ENCODE assay signal across 10 cellular contexts in genomic region chr1:203797948-203798347, GRCh38. TPM values are rescaled to one million over a fixed set of nuclear protein-coding genes. Genes with fewer than 3 reads are reported as not detected.
DNase-seq lines count a peak whose midpoint lies in the region; ATAC-seq and TF ChIP-seq lines count a peak whose summit lies in the region.
"Had no signal": no experiment of that assay in that cellular context is flagged by ENCODE, and none has a peak within 500 bp of the region (broad histone marks: within the 10 kb centered on the region; RNA-seq: fewer than 3 reads in every experiment).

No MANE protein-coding gene starts in this region.

- H3K36me3 Mint-ChIP-seq in GM23338 (ENCODE audit: low read depth), result peaks cover 48% of the 10 kb centered on the region
- H3K36me3 Mint-ChIP-seq in activated naive CD8-positive, alpha-beta T cell treated with anti-CD3 and anti-CD28 coated beads, Interleukin-2, amount 50 U/mL, for 24 hours (ENCODE audit: low read depth), result peaks cover 48% of the 10 kb centered on the region
- peaks cover 5 to 36% (median 27%) of the 10 kb centered on the region in 3 donors for H3K36me3 Mint-ChIP-seq in naive thymus-derived CD8-positive, alpha-beta T cell

- peaks cover 30% of the 10 kb centered on the region for H3K9me3 Mint-ChIP-seq in GM23338
- no peaks in the 10 kb centered on the region for H3K9me3 Mint-ChIP-seq in activated naive CD8-positive, alpha-beta T cell treated with anti-CD3 and anti-CD28 coated beads, Interleukin-2, amount 50 U/mL, for 24 hours
- H3K9me3 Mint-ChIP-seq in naive thymus-derived CD8-positive, alpha-beta T cell, result no peaks in the 10 kb centered on the region

- H3K27me3 ChIP-seq in BLaER1 (no peaks in the 10 kb centered on the region), GM23338 (ENCODE audit: insufficient read depth) (no peaks in the 10 kb centered on the region)

- ATAC-seq in GM23338 (no peak), HG02870 (IDR thresholded peaks at IDR 0.05; ENCODE audit: unreplicated experiment) (no peak)
- ATAC-seq in activated naive CD8-positive, alpha-beta T cell treated with anti-CD3 and anti-CD28 coated beads, Interleukin-2, amount 50 U/mL, for 24 hours, result no peak
- ATAC-seq in naive thymus-derived CD8-positive, alpha-beta T cell, result no peak

- H3K4me3 ChIP-seq in BLaER1 (no peak overlapping the region), GM23338 (no peak overlapping the region)

- no peak for DNase-seq in GM23338 (ENCODE audit: low spot score)
- DNase-seq in activated naive CD8-positive, alpha-beta T cell treated with anti-CD3 and anti-CD28 coated beads, Interleukin-2, amount 50 U/mL, for 24 hours, result no peak
- DNase-seq in naive thymus-derived CD8-positive, alpha-beta T cell, result no peak
- DNase-seq in NCI-H128 (lab: John Stamatoyannopoulos, UW; ENCODE audit: unreplicated experiment), result no peak
- DNase-seq in SKM-1 treated with dmso at 0.1 percent for 144 hours (lab: John Stamatoyannopoulos, UW; ENCODE audit: unreplicated experiment), result no peak
- no peak for DNase-seq in stimulated activated CD4-positive, alpha-beta T cell treated with anti-CD3 and anti-CD28 coated beads, Interleukin-2, amount 100 ng/mL, for 48 hours
- DNase-seq: effector CD8-positive, alpha-beta T cell; GF-D8 had no signal

- H3F3A ChIP-seq in GM23338 (replicated peaks; ENCODE audit: low read depth), result peaks cover 12% of the 10 kb centered on the region

- peaks cover 69% of the 10 kb centered on the region for H3K79me2 ChIP-seq in GM23338 (replicated peaks; ENCODE audit: insufficient read depth)

- H2AFZ ChIP-seq in GM23338, result no peak overlapping the region

- peak overlapping the region; percentile 94 for H3K4me3 Mint-ChIP-seq in GM23338
- H3K4me3 Mint-ChIP-seq in activated naive CD8-positive, alpha-beta T cell treated with anti-CD3 and anti-CD28 coated beads, Interleukin-2, amount 50 U/mL, for 24 hours, result peak overlapping the region; percentile 3
- H3K4me3 Mint-ChIP-seq in naive thymus-derived CD8-positive, alpha-beta T cell, result peak overlapping the region; percentile 3 to 99 (median 96)

- H3K4me1 ChIP-seq in BLaER1 (peaks cover 27% of the 10 kb centered on the region), GM23338 (ENCODE audit: insufficient read depth) (peaks cover 17% of the 10 kb centered on the region)

- H3K9me2 ChIP-seq in GM23338 (ENCODE audit: insufficient read depth), result peaks cover 13% of the 10 kb centered on the region

- H3K27me3 Mint-ChIP-seq in GM23338 (ENCODE audit: insufficient read depth, low read depth, poor library complexity), result peaks cover 13% of the 10 kb centered on the region
- no peaks in the 10 kb centered on the region for H3K27me3 Mint-ChIP-seq in activated naive CD8-positive, alpha-beta T cell treated with anti-CD3 and anti-CD28 coated beads, Interleukin-2, amount 50 U/mL, for 24 hours
- H3K27me3 Mint-ChIP-seq in naive thymus-derived CD8-positive, alpha-beta T cell, result no peaks in the 10 kb centered on the region

- POLR2A ChIA-PET in naive thymus-derived CD8-positive, alpha-beta T cell (lab: Charles Lee), result no interaction called here

- peaks cover 31% of the 10 kb centered on the region for H3K9me3 ChIP-seq in BLaER1

- no peak overlapping the region for H3K27ac Mint-ChIP-seq in GM23338
- no peak overlapping the region for H3K27ac Mint-ChIP-seq in activated naive CD8-positive, alpha-beta T cell treated with anti-CD3 and anti-CD28 coated beads, Interleukin-2, amount 50 U/mL, for 24 hours
- H3K27ac Mint-ChIP-seq in naive thymus-derived CD8-positive, alpha-beta T cell, result peak overlapping the region in 7 of 10 donors; percentile 0 to 92 (median 16)

- H3K4me1 Mint-ChIP-seq in GM23338, result peaks cover 42% of the 10 kb centered on the region
- H3K4me1 Mint-ChIP-seq in activated naive CD8-positive, alpha-beta T cell treated with anti-CD3 and anti-CD28 coated beads, Interleukin-2, amount 50 U/mL, for 24 hours, result peaks cover 63% of the 10 kb centered on the region
- peaks cover 19 to 78% (median 58%) of the 10 kb centered on the region in 4 donors for H3K4me1 Mint-ChIP-seq in naive thymus-derived CD8-positive, alpha-beta T cell

- H4K20me1 ChIP-seq in BLaER1, result peaks cover 67% of the 10 kb centered on the region
- peaks cover 19% of the 10 kb centered on the region for H4K20me1 ChIP-seq in GM23338 (replicated peaks; ENCODE audit: insufficient read depth)

- H3K4me2 ChIP-seq in BLaER1 (peak overlapping the region; percentile 92), GM23338 (no peak overlapping the region)

- H3K9ac ChIP-seq in BLaER1, result no peak overlapping the region

- H3K36me3 ChIP-seq in BLaER1 (peaks cover 41% of the 10 kb centered on the region), GM23338 (ENCODE audit: insufficient read depth) (peaks cover 16% of the 10 kb centered on the region; the same call in 1 of the 2 replicates)

- H3K27ac ChIP-seq in BLaER1 (no peak overlapping the region), GM23338 (ENCODE audit: low read depth) (no peak overlapping the region)

- peak in 1 of 2 experiments; percentile 13; a peak in 1 of 4 replicates for TF ChIP-seq CTCF in GM23338 (conservative IDR thresholded peaks at IDR 0.05; ENCODE audit: low read depth in 2 of 2)

TF ChIP-seq in GM23338, 12 proteins besides CTCF, POLR2A, EP300 and RAD21 (continues in another document):
- TF ChIP-seq EZH2 (IDR thresholded peaks at IDR 0.05; ENCODE audit: low read depth, unreplicated experiment), result no peak
- TF ChIP-seq, protein P1, sequence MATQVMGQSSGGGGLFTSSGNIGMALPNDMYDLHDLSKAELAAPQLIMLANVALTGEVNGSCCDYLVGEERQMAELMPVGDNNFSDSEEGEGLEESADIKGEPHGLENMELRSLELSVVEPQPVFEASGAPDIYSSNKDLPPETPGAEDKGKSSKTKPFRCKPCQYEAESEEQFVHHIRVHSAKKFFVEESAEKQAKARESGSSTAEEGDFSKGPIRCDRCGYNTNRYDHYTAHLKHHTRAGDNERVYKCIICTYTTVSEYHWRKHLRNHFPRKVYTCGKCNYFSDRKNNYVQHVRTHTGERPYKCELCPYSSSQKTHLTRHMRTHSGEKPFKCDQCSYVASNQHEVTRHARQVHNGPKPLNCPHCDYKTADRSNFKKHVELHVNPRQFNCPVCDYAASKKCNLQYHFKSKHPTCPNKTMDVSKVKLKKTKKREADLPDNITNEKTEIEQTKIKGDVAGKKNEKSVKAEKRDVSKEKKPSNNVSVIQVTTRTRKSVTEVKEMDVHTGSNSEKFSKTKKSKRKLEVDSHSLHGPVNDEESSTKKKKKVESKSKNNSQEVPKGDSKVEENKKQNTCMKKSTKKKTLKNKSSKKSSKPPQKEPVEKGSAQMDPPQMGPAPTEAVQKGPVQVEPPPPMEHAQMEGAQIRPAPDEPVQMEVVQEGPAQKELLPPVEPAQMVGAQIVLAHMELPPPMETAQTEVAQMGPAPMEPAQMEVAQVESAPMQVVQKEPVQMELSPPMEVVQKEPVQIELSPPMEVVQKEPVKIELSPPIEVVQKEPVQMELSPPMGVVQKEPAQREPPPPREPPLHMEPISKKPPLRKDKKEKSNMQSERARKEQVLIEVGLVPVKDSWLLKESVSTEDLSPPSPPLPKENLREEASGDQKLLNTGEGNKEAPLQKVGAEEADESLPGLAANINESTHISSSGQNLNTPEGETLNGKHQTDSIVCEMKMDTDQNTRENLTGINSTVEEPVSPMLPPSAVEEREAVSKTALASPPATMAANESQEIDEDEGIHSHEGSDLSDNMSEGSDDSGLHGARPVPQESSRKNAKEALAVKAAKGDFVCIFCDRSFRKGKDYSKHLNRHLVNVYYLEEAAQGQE (IDR thresholded peaks at IDR 0.05; ENCODE audit: unreplicated experiment), result no peak
- no peak for TF ChIP-seq ZNF331 (CRISPR knock-in tag; IDR thresholded peaks at IDR 0.05; ENCODE audit: low read depth)
- TF ChIP-seq POLR2AphosphoS5 (IDR thresholded peaks at IDR 0.05; ENCODE audit: low read depth), result no peak
- TF ChIP-seq CREB1 (CRISPR knock-in tag; IDR thresholded peaks at IDR 0.05; ENCODE audit: low read depth), result no peak
- TF ChIP-seq ZNF114 (CRISPR knock-in tag; IDR thresholded peaks at IDR 0.05), result no peak
- TF ChIP-seq JUNB (IDR thresholded peaks at IDR 0.05; ENCODE audit: unreplicated experiment), result no peak
- no peak for TF ChIP-seq NANOG (IDR thresholded peaks at IDR 0.05; ENCODE audit: borderline replicate concordance)
- TF ChIP-seq STAT1 (IDR thresholded peaks at IDR 0.05; ENCODE audit: unreplicated experiment), result no peak

RNA-seq across cellular contexts. Expression of gene ZBED6, which starts 2.5 kb away (rescaled TPM):
- total RNA-seq in GM23338 (2014; rRNA removed; shearing (Covaris generic)), result 4.8 and 9.0 TPM in 2 replicates
- polyA plus RNA-seq in GM23338 (2016; fragmentation: Nextera tagmentation; extraction: Ambion mirVana), result 1.9 and 2.5 TPM in 2 replicates
- 10 to 100 TPM; 30.3 to 32.0 TPM for total RNA-seq in naive thymus-derived CD8-positive, alpha-beta T cell
- polyA plus RNA-seq in naive thymus-derived CD8-positive, alpha-beta T cell, result 1 to 10 TPM; 1.1 to 1.2 (median 1.1) TPM

RNA-seq across cellular contexts. Expression of gene ZC3H11A, which starts 2.5 kb away (rescaled TPM):
- total RNA-seq in GM23338 (2014; rRNA removed; shearing (Covaris generic)), result 81.1 and 97.3 TPM in 2 replicates
- polyA plus RNA-seq in GM23338 (2016; fragmentation: Nextera tagmentation; extraction: Ambion mirVana), result 25.8 and 28.2 TPM in 2 replicates
- total RNA-seq in naive thymus-derived CD8-positive, alpha-beta T cell, result 100 to 1,000 TPM; 133 TPM
- 10 to 100 TPM; 47.7 to 57.8 (median 50.6) TPM for polyA plus RNA-seq in naive thymus-derived CD8-positive, alpha-beta T cell

RNA-seq across cellular contexts. Expression of gene LAX1, which starts 33.0 kb away (rescaled TPM):
- not detected in 2 replicates for total RNA-seq in GM23338 (2014; rRNA removed; shearing (Covaris generic))
- not detected in 2 replicates for polyA plus RNA-seq in GM23338 (2016; fragmentation: Nextera tagmentation; extraction: Ambion mirVana)
- 10 to 100 TPM; 25.1 to 28.0 TPM for total RNA-seq in naive thymus-derived CD8-positive, alpha-beta T cell
- polyA plus RNA-seq in naive thymus-derived CD8-positive, alpha-beta T cell, result 10 to 100 TPM; 18.1 to 29.2 (median 18.4) TPM

Comparison
In these comparisons a context has a peak if more than half of its experiments do, and no peak if none do; other contexts are left out.
1. H3K27ac Mint-ChIP-seq: peak in naive thymus-derived CD8-positive, alpha-beta T cell (7 of 10); none in GM23338 (single experiment) and activated naive CD8-positive, alpha-beta T cell treated with anti-CD3 and anti-CD28 coated beads, Interleukin-2, amount 50 U/mL, for 24 hours (single experiment).
2. H3K4me3 Mint-ChIP-seq: peak in every context shown above with its lines; median percentile 96 in naive thymus-derived CD8-positive, alpha-beta T cell; 94 in GM23338; 3 in activated naive CD8-positive, alpha-beta T cell treated with anti-CD3 and anti-CD28 coated beads, Interleukin-2, amount 50 U/mL, for 24 hours.
3. RNA of gene LAX1, which starts 33.0 kb away (total RNA-seq): 25.1 to 28.0 TPM in naive thymus-derived CD8-positive, alpha-beta T cell; not detected in GM23338; every median in the first group is over 10 times any median in the second.